In genomic region chr2:223969856-223970255, GRCh38 we compare ENCODE assay signal across 10 cellular contexts. TPM values are rescaled to one million over a fixed set of nuclear protein-coding genes. Genes with fewer than 3 reads are reported as not detected.
DNase-seq lines count a peak whose midpoint lies in the region; ATAC-seq and TF ChIP-seq lines count a peak whose summit lies in the region.
"Had no signal": no experiment of that assay in that cellular context is flagged by ENCODE, and none has a peak within 500 bp of the region (broad histone marks: within the 10 kb centered on the region; RNA-seq: fewer than 3 reads in every experiment).

No MANE protein-coding gene starts in this region.

- 86 to 93% (median 91%) methylated on average over 1 of the region's 1 CpG for WGBS in heart left ventricle, 4 donors

- H3K4me3 ChIP-seq in HCT116 (replicated peaks in 1 of 2; ENCODE audit: low read depth in 1 of 2, low read length in 2 of 2) = no peak overlapping the region
- no peak overlapping the region for H3K4me3 ChIP-seq in SK-N-MC
- no peak overlapping the region for H3K4me3 ChIP-seq in OCI-LY7 (ENCODE audit: low read depth, low read length, poor library complexity, severe bottlenecking)
- H3K4me3 ChIP-seq in heart left ventricle = no peak overlapping the region
- H3K4me3 ChIP-seq: spleen, tibial nerve had no signal

- H3K9me2 ChIP-seq in HCT116 (ENCODE audit: insufficient read depth) (no peaks in the 10 kb centered on the region), OCI-LY7 (ENCODE audit: insufficient read depth, low read length) (no peaks in the 10 kb centered on the region)

- TF ChIP-seq CTCF in HCT116 (IDR thresholded peaks at IDR 0.05 in 2 of 3, conservative IDR thresholded peaks at IDR 0.05 in 1 of 3; ENCODE audit: borderline replicate concordance in 1 of 3, insufficient read depth in 1 of 3, low read depth in 2 of 3, low read length in 2 of 3) (no peak), OCI-LY7 (conservative IDR thresholded peaks at IDR 0.05; ENCODE audit: low read length) (no peak), heart left ventricle (IDR thresholded peaks at IDR 0.05) (no peak)

- H2AFZ ChIP-seq in HCT116 (ENCODE audit: low read depth, low read length, poor library complexity, severe bottlenecking) (no peak overlapping the region), OCI-LY7 (ENCODE audit: low read length) (no peak overlapping the region)

- POLR2A ChIA-PET in HCT116 (lab: Charles Lee) (interaction anchor here (1.0 to 1.8 kb wide), 4 partner anchors 24 to 390 kb away, joined by 3 to 7 read pairs (median 4); no protein-coding TSS in a partner anchor), OCI-LY7 (lab: Charles Lee) (interaction anchor here (0.7 to 2.4 kb wide), 7 partner anchors 8 to 432 kb away, joined by 3 to 8 read pairs (median 4); partner anchors contain the start of gene FAM124B)

- no peaks in the 10 kb centered on the region for H3K27me3 ChIP-seq in HCT116 (ENCODE audit: insufficient read depth, low read length)
- no peaks in the 10 kb centered on the region for H3K27me3 ChIP-seq in heart left ventricle
- H3K27me3 ChIP-seq: spleen, tibial nerve had no signal

- H3K4me1 ChIP-seq in HCT116 (ENCODE audit: control insufficient read depth in 1 of 2, insufficient read depth in 2 of 2, low read length in 2 of 2) = no peaks in the 10 kb centered on the region
- H3K4me1 ChIP-seq in OCI-LY7 (ENCODE audit: insufficient read depth, low read length, poor library complexity, severe bottlenecking) = no peaks in the 10 kb centered on the region
- H3K4me1 ChIP-seq in heart left ventricle = peaks cover 0 to 11% (median 0%) of the 10 kb centered on the region in 12 donors

- no peak overlapping the region for H3K4me2 ChIP-seq in HCT116 (ENCODE audit: low read length)
- H3K4me2 ChIP-seq in OCI-LY7 (ENCODE audit: low read length) = no peak overlapping the region

- BruUV-seq in HCT116 (replicated peaks; lab: Mats Ljungman, UMichigan) (no TSS peak), OCI-LY7 (replicated peaks; lab: Mats Ljungman, UMichigan) (no TSS peak)

- H3K79me2 ChIP-seq in HCT116 (ENCODE audit: insufficient read depth, low read length) (peaks cover 8% of the 10 kb centered on the region), OCI-LY7 (ENCODE audit: insufficient read depth, low read depth, low read length) (peaks cover 10% of the 10 kb centered on the region; the same call in 1 of the 2 replicates)

- H3K9me3 ChIP-seq in HCT116 (ENCODE audit: control insufficient read depth in 1 of 2, insufficient read depth in 1 of 2, low read depth in 1 of 2, low read length in 2 of 2) (no peaks in the 10 kb centered on the region), SK-N-MC (ENCODE audit: low read depth, low read length) (no peaks in the 10 kb centered on the region), OCI-LY7 (ENCODE audit: low read length) (no peaks in the 10 kb centered on the region), heart left ventricle (no peaks in the 10 kb centered on the region)
- H3K9me3 ChIP-seq: spleen, tibial nerve had no signal

- H4K20me1 ChIP-seq in HCT116 (ENCODE audit: insufficient read depth) (peaks cover 6% of the 10 kb centered on the region; the same call in 1 of the 2 replicates), OCI-LY7 (ENCODE audit: insufficient read depth, low read length) (no peaks in the 10 kb centered on the region)

- RAD21 ChIA-PET in HCT116 (lab: Charles Lee; ENCODE audit: low non-redundant PET in 1 of 2, low total read pairs in 2 of 2, uncharacterized antibody in 2 of 2, unreplicated experiment in 2 of 2) = interaction anchor here (0.6 to 2.7 kb wide), 9 partner anchors 24 to 439 kb away, joined by 3 to 31 read pairs (median 5); no protein-coding TSS in a partner anchor

- TF ChIP-seq POLR2A in HCT116 (IDR thresholded peaks at IDR 0.05; ENCODE audit: borderline replicate concordance, extremely low read depth, insufficient read depth, insufficient read length) = no peak
- no peak for TF ChIP-seq POLR2A in heart left ventricle (IDR thresholded peaks at IDR 0.05)

- ATAC-seq in GM18520 (IDR thresholded peaks at IDR 0.05; ENCODE audit: unreplicated experiment) (peak; percentile 17), HCT116 (peak; percentile 23; the same call in 1 of the 2 replicates), left lobe of liver (peak; percentile 26), HG03457 (IDR thresholded peaks at IDR 0.05; ENCODE audit: unreplicated experiment) (no peak), heart left ventricle (no peak)

- H3K36me3 ChIP-seq in HCT116 (ENCODE audit: control insufficient read depth in 1 of 2, insufficient read depth in 2 of 2, low read length in 2 of 2) = peaks cover 7 to 12% of the 10 kb centered on the region in 2 experiments; a peak in 3 of 4 replicates
- H3K36me3 ChIP-seq in SK-N-MC (ENCODE audit: insufficient read depth, low read length) = peaks cover 34% of the 10 kb centered on the region
- peaks cover 55% of the 10 kb centered on the region for H3K36me3 ChIP-seq in OCI-LY7 (ENCODE audit: insufficient read depth, low read length)
- H3K36me3 ChIP-seq in heart left ventricle = peaks cover 3 to 44% (median 38%) of the 10 kb centered on the region in 9 donors

- H3K27ac ChIP-seq in HCT116 (ENCODE audit: low read depth, low read length) (no peak overlapping the region), SK-N-MC (peak overlapping the region; percentile 49; the same call in 1 of the 2 replicates), OCI-LY7 (ENCODE audit: low read depth, low read length, poor library complexity, severe bottlenecking) (no peak overlapping the region), heart left ventricle (no peak overlapping the region)
- H3K27ac ChIP-seq: spleen had no signal

- no peak for TF ChIP-seq RAD21 in HCT116 (IDR thresholded peaks at IDR 0.05; ENCODE audit: low read depth)

- intact Hi-C loops in HCT116 (cut with micrococcal nuclease) (loop anchor here (1.0 to 10.0 kb wide), 6 partner anchors 314 to 1035 kb away; no protein-coding TSS in a partner anchor), OCI-LY7 (cut with micrococcal nuclease; ENCODE audit: unreplicated experiment) (loop anchor here (1.0 to 5.0 kb wide), 2 partner anchors 314 to 682 kb away; no protein-coding TSS in a partner anchor), heart left ventricle (cut with DNase I) (loop anchor here (1.0 to 10.0 kb wide), 9 partner anchors 312 to 809 kb away; no protein-coding TSS in a partner anchor)

- DNase-seq in HCT116 (ENCODE audit: low read depth, low spot score) = no peak
- no peak for DNase-seq in SK-N-MC (ENCODE audit: low read depth, low spot score)
- DNase-seq in left lobe of liver (ENCODE audit: low spot score) = no peak
- no peak for DNase-seq in OCI-LY7 (ENCODE audit: low spot score)
- no peak for DNase-seq in heart left ventricle
- DNase-seq in activated CD4-positive, alpha-beta T cell treated with anti-CD3 and anti-CD28 coated beads, Interleukin-2, amount 50 U/mL, for 1 hour = no peak
- DNase-seq: spleen had no signal

- H3K9ac ChIP-seq in HCT116 (ENCODE audit: low read length) (no peak overlapping the region), SK-N-MC (ENCODE audit: insufficient read length) (no peak overlapping the region)

- CTCF ChIA-PET in HCT116 (lab: Charles Lee) (interaction anchor here (0.9 to 6.2 kb wide), 28 partner anchors 9 to 998 kb away, joined by 3 to 170 read pairs (median 5); partner anchors contain the start of gene SERPINE2), OCI-LY7 (lab: Charles Lee; ENCODE audit: unreplicated experiment) (interaction anchor here (0.6 to 1.7 kb wide), 4 partner anchors 8 to 314 kb away, joined by 3 to 6 read pairs (median 4); no protein-coding TSS in a partner anchor)

TF ChIP-seq in HCT116, 20 proteins besides CTCF, POLR2A, EP300 and RAD21 (continues in another document):
- TF ChIP-seq CEBPB (IDR thresholded peaks at IDR 0.05; ENCODE audit: low read depth) (no peak), EGR1 (IDR thresholded peaks at IDR 0.05; ENCODE audit: low read depth) (no peak), FOSL1 (IDR thresholded peaks at IDR 0.05; ENCODE audit: low read depth) (no peak), MAX (IDR thresholded peaks at IDR 0.05) (no peak), POLR2AphosphoS5 (IDR thresholded peaks at IDR 0.05; ENCODE audit: low read depth, low read length) (no peak), ZNF274 (IDR thresholded peaks at IDR 0.05; ENCODE audit: low read depth, low read length) (no peak), SRF (IDR thresholded peaks at IDR 0.05; ENCODE audit: low read depth) (no peak), EZH2phosphoT487 (IDR thresholded peaks at IDR 0.05; ENCODE audit: borderline replicate concordance) (no peak)

RNA-seq across cellular contexts. Expression of gene MRPL44, which starts 12.6 kb away (rescaled TPM):
- 45.8 TPM for total RNA-seq in HCT116 (2021; ENCODE audit: unreplicated experiment)
- 18.2 and 24.1 TPM in 2 replicates for polyA plus RNA-seq in HCT116 (2012)
- total RNA-seq in left lobe of liver = 22.0 TPM
- 25.4 and 36.2 TPM in 2 replicates for total RNA-seq in OCI-LY7 (2014; rRNA removed; shearing (Covaris generic))
- total RNA-seq in OCI-LY7 (2022) = 36.5 and 38.6 TPM in 2 replicates
- 10 to 100 TPM; 33.4 to 54.2 (median 38.2) TPM for total RNA-seq in heart left ventricle
- 10 to 100 TPM; 20.7 to 40.4 TPM for polyA plus RNA-seq in heart left ventricle

RNA-seq across cellular contexts. Expression of gene WDFY1, which starts 24.7 kb away (rescaled TPM):
- total RNA-seq in HCT116 (2021; ENCODE audit: unreplicated experiment) (44.7 TPM), left lobe of liver (16.4 TPM), OCI-LY7 (2022) (33.3 and 38.6 TPM in 2 replicates), heart left ventricle (10 to 100 TPM; 13.2 to 30.5 (median 14.3) TPM)
- polyA plus RNA-seq in HCT116 (2012) = 41.8 and 56.0 TPM in 2 replicates
- 45.3 and 46.6 TPM in 2 replicates for total RNA-seq in OCI-LY7 (2014; rRNA removed; shearing (Covaris generic))
- 10 to 100 TPM in 1 of 2 donors, 1 to 10 TPM in 1; 5.6 to 12.7 TPM for polyA plus RNA-seq in heart left ventricle

Comparison
In these comparisons a context has a peak if more than half of its experiments do, and no peak if none do; other contexts are left out.
1. ATAC-seq: peak in GM18520 (single experiment), HCT116 (single experiment) and left lobe of liver (single experiment); none in HG03457 (single experiment) and heart left ventricle (0 of 4).